ENCODE assay signal across 22 cellular contexts in genomic region chr11:120424185-120424969, GRCh38.
DNase-seq lines count a peak whose midpoint lies in the region; ATAC-seq, FAIRE-seq and TF ChIP-seq lines count a peak whose summit lies in the region.
"Had no signal": no experiment of that assay in that cellular context is flagged by ENCODE, and none has a peak within 500 bp of the region (broad histone marks: within the 10 kb centered on the region; RNA-seq: fewer than 3 reads in every experiment).

No MANE protein-coding gene starts in this region.

- no peaks in the 10 kb centered on the region for H3K36me3 Mint-ChIP-seq in activated T-helper 2 cell treated with anti-CD3 and anti-CD28 coated beads, Interferon-gamma antibody, Interleukin-2, Interleukin-4, amounts not matched to agents 10 μg/mL and 5 μg/mL and 100 μg/mL, durations not matched to agents 14 hours and 24 hours and 36 hours (ENCODE audit: low read depth)
- H3K36me3 Mint-ChIP-seq: activated naive CD4-positive, alpha-beta T cell treated with anti-CD3 and anti-CD28 coated beads, Interleukin-2, amount 50 U/mL, for 72 hours had no signal

- intact Hi-C loops in activated T-helper 2 cell treated with anti-CD3 and anti-CD28 coated beads, Interferon-gamma antibody, Interleukin-2, Interleukin-4, amounts not matched to agents 10 μg/mL and 5 μg/mL and 100 μg/mL, durations not matched to agents 14 hours and 24 hours and 36 hours (cut with micrococcal nuclease), result no loop called here

- no peaks in the 10 kb centered on the region for H3K9me3 Mint-ChIP-seq in activated T-helper 2 cell treated with anti-CD3 and anti-CD28 coated beads, Interferon-gamma antibody, Interleukin-2, Interleukin-4, amounts not matched to agents 10 μg/mL and 5 μg/mL and 100 μg/mL, durations not matched to agents 14 hours and 24 hours and 36 hours
- H3K9me3 Mint-ChIP-seq: activated B cell treated with CpG ODN at 0.5 μM for 24 hours; activated naive CD4-positive, alpha-beta T cell treated with anti-CD3 and anti-CD28 coated beads, Interleukin-2, amount 50 U/mL, for 72 hours; activated T-cell treated with anti-CD3 and anti-CD28 coated beads, Interleukin-2, amount 50 U/mL, for 72 hours; stimulated activated effector memory CD8-positive, alpha-beta T cell treated with anti-CD3 and anti-CD28 coated beads, Interleukin-12 subunit alpha, Interleukin-12 subunit beta, amount 100 ng/mL, for 72 hours; T-helper 2 cell treated with Interferon-gamma antibody and Interleukin-4, amounts not matched to agents 5 μg/mL and 100 μg/mL, for 36 hours had no signal

- FAIRE-seq in A549 (lab: Jason Lieb, UNC) (no peak), bronchial epithelial cell (lab: Jason Lieb, UNC) (no peak), islet of Langerhans (lab: Jason Lieb, UNC) (peak; percentile 61)

- H3K27me3 Mint-ChIP-seq in activated T-helper 2 cell treated with anti-CD3 and anti-CD28 coated beads, Interferon-gamma antibody, Interleukin-2, Interleukin-4, amounts not matched to agents 10 μg/mL and 5 μg/mL and 100 μg/mL, durations not matched to agents 14 hours and 24 hours and 36 hours (ENCODE audit: low read depth), result no peaks in the 10 kb centered on the region
- H3K27me3 Mint-ChIP-seq: activated B cell treated with CpG ODN at 0.5 μM for 24 hours; CD4-positive, alpha-beta memory T cell had no signal

- H3K4me2 ChIP-seq in A549, result peak overlapping the region; percentile 66

- peak in 1 of 2 experiments; percentile 48; a peak in 3 of 6 replicates for ATAC-seq in A549
- no peak for ATAC-seq in HG02588 (IDR thresholded peaks at IDR 0.05; ENCODE audit: unreplicated experiment)
- no peak for ATAC-seq in HG03097 (IDR thresholded peaks at IDR 0.05; ENCODE audit: low FRiP score, unreplicated experiment)
- no peak for ATAC-seq in GM18867 (IDR thresholded peaks at IDR 0.05; ENCODE audit: unreplicated experiment)
- ATAC-seq: activated naive CD4-positive, alpha-beta T cell treated with anti-CD3 and anti-CD28 coated beads, Interleukin-2, amount 50 U/mL, for 72 hours; activated T-cell treated with anti-CD3 and anti-CD28 coated beads, Interleukin-2, amount 50 U/mL, for 72 hours; left cardiac atrium; stimulated activated effector memory CD8-positive, alpha-beta T cell treated with anti-CD3 and anti-CD28 coated beads, Interleukin-12 subunit alpha, Interleukin-12 subunit beta, amount 100 ng/mL, for 72 hours had no signal

- no peak for TF ChIP-seq EP300 in A549 (IDR thresholded peaks at IDR 0.05)

- H3K9me3 ChIP-seq in A549, result no peaks in the 10 kb centered on the region
- H3K9me3 ChIP-seq: thyroid gland had no signal

- POLR2A ChIA-PET in A549 (lab: Yijun Ruan, JAX), result no interaction called here

- TF ChIP-seq CTCF in A549 (IDR thresholded peaks at IDR 0.05) (no peak), bronchial epithelial cell (IDR thresholded peaks at IDR 0.05; ENCODE audit: insufficient read depth, low read length, severe bottlenecking) (no peak)

- peak overlapping the region in 1 of 2 experiments; percentile 73; a peak in 3 of 6 replicates for H3K27ac ChIP-seq in A549
- H3K27ac ChIP-seq: epithelial cell of prostate, thyroid gland had no signal

- no peaks in the 10 kb centered on the region for H3K27me3 ChIP-seq in bronchial epithelial cell (ENCODE audit: control insufficient read depth, insufficient read depth, low read length)
- H3K27me3 ChIP-seq: thyroid gland had no signal

- H3K4me3 Mint-ChIP-seq in activated T-helper 2 cell treated with anti-CD3 and anti-CD28 coated beads, Interferon-gamma antibody, Interleukin-2, Interleukin-4, amounts not matched to agents 10 μg/mL and 5 μg/mL and 100 μg/mL, durations not matched to agents 14 hours and 24 hours and 36 hours (ENCODE audit: low read depth), result no peak overlapping the region
- H3K4me3 Mint-ChIP-seq: activated T-cell treated with anti-CD3 and anti-CD28 coated beads, Interleukin-2, amount 50 U/mL, for 72 hours; stimulated activated effector memory CD8-positive, alpha-beta T cell treated with anti-CD3 and anti-CD28 coated beads, Interleukin-12 subunit alpha, Interleukin-12 subunit beta, amount 100 ng/mL, for 72 hours; T-helper 2 cell treated with Interferon-gamma antibody and Interleukin-4, amounts not matched to agents 5 μg/mL and 100 μg/mL, for 36 hours had no signal

- no peaks in the 10 kb centered on the region for H3K4me1 Mint-ChIP-seq in activated T-helper 2 cell treated with anti-CD3 and anti-CD28 coated beads, Interferon-gamma antibody, Interleukin-2, Interleukin-4, amounts not matched to agents 10 μg/mL and 5 μg/mL and 100 μg/mL, durations not matched to agents 14 hours and 24 hours and 36 hours (ENCODE audit: low read depth)
- H3K4me1 Mint-ChIP-seq: CD4-positive, alpha-beta memory T cell; stimulated activated effector memory CD8-positive, alpha-beta T cell treated with anti-CD3 and anti-CD28 coated beads, Interleukin-12 subunit alpha, Interleukin-12 subunit beta, amount 100 ng/mL, for 72 hours had no signal

- TF ChIP-seq RAD21 in A549 (conservative IDR thresholded peaks at IDR 0.05 in 1 of 2, IDR thresholded peaks at IDR 0.05 in 1 of 2), result no peak

- CTCF ChIA-PET in A549 (lab: Yijun Ruan, JAX), result no interaction called here

- no peak for DNase-seq in A549 (ENCODE audit: low read depth in 1 of 2, low spot score in 1 of 2)
- peak; percentile 22 for DNase-seq in LoVo (ENCODE audit: low spot score)
- DNase-seq in bronchial epithelial cell (ENCODE audit: low read depth), result peak; percentile 60
- no peak for DNase-seq in activated T-helper 2 cell treated with anti-CD3 and anti-CD28 coated beads, Interferon-gamma antibody, Interleukin-2, Interleukin-4, amounts not matched to agents 10 μg/mL and 5 μg/mL and 100 μg/mL, durations not matched to agents 14 hours and 24 hours and 36 hours (ENCODE audit: low spot score)
- DNase-seq: activated B cell treated with CpG ODN at 0.5 μM for 24 hours; activated T-cell treated with anti-CD3 and anti-CD28 coated beads, Interleukin-2, amount 50 U/mL, for 72 hours; CD4-positive, alpha-beta memory T cell; cortex of kidney; Karpas-422; left cardiac atrium; NCI-H1105 treated with DMSO at 0.1 percent for 48 hours; NCI-H2107; NCI-H510A treated with DMSO at 0.1 percent for 48 hours; thyroid gland had no signal

- peaks cover 4% of the 10 kb centered on the region for H3K36me3 ChIP-seq in bronchial epithelial cell (ENCODE audit: control insufficient read depth, insufficient read depth, low read length)

- peaks cover 28% of the 10 kb centered on the region for H3K4me1 ChIP-seq in A549
- H3K4me1 ChIP-seq: thyroid gland had no signal

- H3K4me3 ChIP-seq in A549, result 0 out of 3 replicates have a peak overlapping the region, but pooled peaks have one; percentile 5
- H3K4me3 ChIP-seq in bronchial epithelial cell (ENCODE audit: low read depth, low read length), result no peak overlapping the region
- H3K4me3 ChIP-seq: thyroid gland had no signal

- TF ChIP-seq POLR2A in A549 (IDR thresholded peaks at IDR 0.05; ENCODE audit: low read length), result no peak

- 10% methylated on average over 3 of the region's 3 CpGs for WGBS in A549 (ENCODE audit: missing lambda C conversion rate)

- H3K27ac Mint-ChIP-seq in activated T-helper 2 cell treated with anti-CD3 and anti-CD28 coated beads, Interferon-gamma antibody, Interleukin-2, Interleukin-4, amounts not matched to agents 10 μg/mL and 5 μg/mL and 100 μg/mL, durations not matched to agents 14 hours and 24 hours and 36 hours, result no peak overlapping the region
- H3K27ac Mint-ChIP-seq: activated B cell treated with CpG ODN at 0.5 μM for 24 hours; activated naive CD4-positive, alpha-beta T cell treated with anti-CD3 and anti-CD28 coated beads, Interleukin-2, amount 50 U/mL, for 72 hours; activated T-cell treated with anti-CD3 and anti-CD28 coated beads, Interleukin-2, amount 50 U/mL, for 72 hours; stimulated activated effector memory CD8-positive, alpha-beta T cell treated with anti-CD3 and anti-CD28 coated beads, Interleukin-12 subunit alpha, Interleukin-12 subunit beta, amount 100 ng/mL, for 72 hours; T-helper 2 cell treated with Interferon-gamma antibody and Interleukin-4, amounts not matched to agents 5 μg/mL and 100 μg/mL, for 36 hours had no signal

TF ChIP-seq in A549, 52 proteins besides CTCF, POLR2A, EP300 and RAD21:
- TF ChIP-seq NPAS2 (CRISPR knock-in tag; IDR thresholded peaks at IDR 0.05; ENCODE audit: borderline replicate concordance), result no peak
- no peak for TF ChIP-seq FOSL2 (IDR thresholded peaks at IDR 0.05)
- TF ChIP-seq FOSL2 (CRISPR knock-in tag; IDR thresholded peaks at IDR 0.05), result no peak
- no peak for TF ChIP-seq FOSB (CRISPR knock-in tag; IDR thresholded peaks at IDR 0.05)
- no peak for TF ChIP-seq SREBF2 (IDR thresholded peaks at IDR 0.05)
- TF ChIP-seq HDAC2 (IDR thresholded peaks at IDR 0.05), result no peak
- TF ChIP-seq EHMT2 (IDR thresholded peaks at IDR 0.05; ENCODE audit: low read depth), result no peak
- no peak for TF ChIP-seq RCOR1 (IDR thresholded peaks at IDR 0.05; ENCODE audit: low read depth, low read length)
- TF ChIP-seq ZNF302 (CRISPR knock-in tag; IDR thresholded peaks at IDR 0.05), result no peak
- no peak for TF ChIP-seq HOXB13 (CRISPR knock-in tag; IDR thresholded peaks at IDR 0.05; ENCODE audit: low read depth)
- no peak for TF ChIP-seq ZC3H11A (IDR thresholded peaks at IDR 0.05)
- no peak for TF ChIP-seq EHF (CRISPR knock-in tag; IDR thresholded peaks at IDR 0.05)
- no peak for TF ChIP-seq RFX5 (IDR thresholded peaks at IDR 0.05)
- TF ChIP-seq E2F6 (IDR thresholded peaks at IDR 0.05; ENCODE audit: borderline replicate concordance, low read depth), result no peak
- TF ChIP-seq ESRRA (IDR thresholded peaks at IDR 0.05; ENCODE audit: borderline replicate concordance, low read length), result no peak

Comparison
In these comparisons a context has a peak if more than half of its experiments do, and no peak if none do; other contexts are left out.
1. DNase-seq: peak in LoVo (single experiment) and bronchial epithelial cell (single experiment); none in A549 (0 of 2) and activated T-helper 2 cell treated with anti-CD3 and anti-CD28 coated beads, Interferon-gamma antibody, Interleukin-2, Interleukin-4, amounts not matched to agents 10 μg/mL and 5 μg/mL and 100 μg/mL, durations not matched to agents 14 hours and 24 hours and 36 hours (single experiment).